ENCODE assay signal across 9 cellular contexts in genomic region chr1:153597206-153597605, GRCh38. TPM values are rescaled to one million over a fixed set of nuclear protein-coding genes. Genes with fewer than 3 reads are reported as not detected.
DNase-seq lines count a peak whose midpoint lies in the region; ATAC-seq and TF ChIP-seq lines count a peak whose summit lies in the region.
"Had no signal": no experiment of that assay in that cellular context is flagged by ENCODE, and none has a peak within 500 bp of the region (broad histone marks: within the 10 kb centered on the region; RNA-seq: fewer than 3 reads in every experiment).

No MANE protein-coding gene starts in this region.

- 76 to 80% methylated on average over 6 of the region's 6 CpGs for WGBS in GM23248 (ENCODE audit: low coverage in 1 of 2, low lambda C conversion rate in 2 of 2, missing lambda C conversion rate in 2 of 2), 2 experiments

- peak overlapping the region; percentile 5 for H3K4me3 Mint-ChIP-seq in T-helper 17 cell

- no peaks in the 10 kb centered on the region for H3K9me2 ChIP-seq in GM23248 (ENCODE audit: insufficient read depth)

- H3K4me3 ChIP-seq in GM23248: no peak overlapping the region

- intact Hi-C loops in left colon (cut with DNase I, micrococcal nuclease): no loop called here

- TF ChIP-seq POLR2A in GM18505 (IDR thresholded peaks at IDR 0.05; ENCODE audit: borderline replicate concordance, extremely low read depth, insufficient read depth, insufficient read length): no peak

- H3K9me3 ChIP-seq in GM23248 (ENCODE audit: low read depth) (no peaks in the 10 kb centered on the region), T-helper 17 cell (ENCODE audit: control insufficient read depth, low read length, poor library complexity, severe bottlenecking) (no peaks in the 10 kb centered on the region)

- H3K36me3 ChIP-seq in GM23248 (ENCODE audit: low read depth): peaks cover 10% of the 10 kb centered on the region; the same call in 1 of the 2 replicates

- H3F3A ChIP-seq in GM23248 (ENCODE audit: insufficient read depth): peaks cover 48% of the 10 kb centered on the region

- H3K27me3 Mint-ChIP-seq in T-helper 17 cell: no peaks in the 10 kb centered on the region

- DNase-seq in GM23248 (peak; percentile 73), T-helper 17 cell (no peak), left colon (no peak), DMS153 (lab: John Stamatoyannopoulos, UW) (no peak), NCI-H345 treated with DMSO at 0.1 percent for 48 hours (lab: John Stamatoyannopoulos, UW; ENCODE audit: unreplicated experiment) (no peak)
- DNase-seq: activated CD4-positive, CD25-positive, alpha-beta regulatory T cell treated with anti-CD3 and anti-CD28 coated beads, Interleukin-2, amount 50 U/mL, for 72 hours; left ventricle myocardium superior; NCI-H524 had no signal

- no peaks in the 10 kb centered on the region for H3K79me2 ChIP-seq in GM23248 (ENCODE audit: insufficient read depth)

- H3K4me1 Mint-ChIP-seq in T-helper 17 cell: peaks cover 24% of the 10 kb centered on the region

- H3K27ac ChIP-seq in GM23248: peak overlapping the region; percentile 45

- peak; percentile 59 for ATAC-seq in T-helper 17 cell
- ATAC-seq in left colon: peak; percentile 84
- ATAC-seq in GM18505 (IDR thresholded peaks at IDR 0.05; ENCODE audit: unreplicated experiment): no peak
- ATAC-seq: left ventricle myocardium superior had no signal

- H2AFZ ChIP-seq in GM23248: no peak overlapping the region

- in situ Hi-C loops in GM23248 (cut with MboI): no loop called here

- no peak overlapping the region for H3K9ac ChIP-seq in GM23248

- H3K27me3 ChIP-seq in GM23248 (replicated peaks; ENCODE audit: insufficient read depth): no peaks in the 10 kb centered on the region

- no peak overlapping the region for H3K4me2 ChIP-seq in GM23248 (ENCODE audit: unreplicated experiment)

- H4K20me1 ChIP-seq in GM23248 (ENCODE audit: insufficient read depth): no peaks in the 10 kb centered on the region

- H3K36me3 Mint-ChIP-seq in T-helper 17 cell (ENCODE audit: low read depth): peaks cover 2% of the 10 kb centered on the region

- peaks cover 22% of the 10 kb centered on the region; the same call in 1 of the 2 replicates for H3K4me1 ChIP-seq in GM23248 (ENCODE audit: insufficient read depth)

- peak overlapping the region; percentile 81 for H3K27ac Mint-ChIP-seq in T-helper 17 cell

RNA-seq across cellular contexts. Expression of gene S100A16, which starts 15.7 kb away (rescaled TPM):
- 495 and 615 TPM in 2 replicates for total RNA-seq in GM23248 (2014; rRNA removed; shearing (Covaris generic))
- polyA plus RNA-seq in GM23248 (2016; fragmentation: Nextera tagmentation; extraction: Ambion mirVana): 801 and 826 TPM in 2 replicates
- not detected for total RNA-seq in T-helper 17 cell
- 100 to 1,000 TPM; 191 to 231 TPM for total RNA-seq in left colon

RNA-seq across cellular contexts. Expression of gene S100A14, which starts 18.9 kb away (rescaled TPM):
- total RNA-seq in GM23248 (2014; rRNA removed; shearing (Covaris generic)): 2.1 TPM in 1 of 2 replicates, not detected in the other
- 0.31 and 0.32 TPM in 2 replicates for polyA plus RNA-seq in GM23248 (2016; fragmentation: Nextera tagmentation; extraction: Ambion mirVana)
- total RNA-seq in T-helper 17 cell (not detected), left colon (100 to 1,000 TPM; 443 to 453 TPM)

RNA-seq across cellular contexts. Expression of gene S100A13, which starts 30.1 kb away (rescaled TPM):
- 127 and 159 TPM in 2 replicates for total RNA-seq in GM23248 (2014; rRNA removed; shearing (Covaris generic))
- 540 and 552 TPM in 2 replicates for polyA plus RNA-seq in GM23248 (2016; fragmentation: Nextera tagmentation; extraction: Ambion mirVana)
- 1 to 10 TPM; 3.1 to 4.6 TPM for total RNA-seq in T-helper 17 cell
- total RNA-seq in left colon: 10 to 100 TPM; 46.2 to 59.1 TPM

RNA-seq across cellular contexts. Expression of gene S100A1, which starts 31.0 kb away (rescaled TPM):
- not detected in 2 replicates for total RNA-seq in GM23248 (2014; rRNA removed; shearing (Covaris generic))
- polyA plus RNA-seq in GM23248 (2016; fragmentation: Nextera tagmentation; extraction: Ambion mirVana): 0.30 TPM in 1 of 2 replicates, not detected in the other
- total RNA-seq in T-helper 17 cell: not detected
- 1 to 10 TPM; 1.6 to 1.9 TPM for total RNA-seq in left colon

RNA-seq across cellular contexts. Expression of gene S100A2, which starts 31.6 kb away (rescaled TPM):
- 1.7 and 9.0 TPM in 2 replicates for total RNA-seq in GM23248 (2014; rRNA removed; shearing (Covaris generic))
- polyA plus RNA-seq in GM23248 (2016; fragmentation: Nextera tagmentation; extraction: Ambion mirVana): 8.6 and 11.8 TPM in 2 replicates
- under 1 TPM in 1 of 2 donors, not detected in 1; 0.52 TPM for total RNA-seq in T-helper 17 cell
- total RNA-seq in left colon: 1 to 10 TPM in 1 of 2 donors, not detected in 1; 1.1 TPM

Comparison
In these comparisons a context has a peak if more than half of its experiments do, and no peak if none do; other contexts are left out.
1. RNA of gene S100A16, which starts 15.7 kb away (total RNA-seq): 495 to 615 TPM in GM23248 and 191 to 231 TPM in left colon; not detected in T-helper 17 cell; every median in the first group is over 100 times any median in the second.
2. RNA of gene S100A14, which starts 18.9 kb away (total RNA-seq): 443 to 453 TPM in left colon; 2.1 TPM in GM23248 and not detected in T-helper 17 cell; every median in the first group is over 100 times any median in the second.
3. RNA of gene S100A13, which starts 30.1 kb away (total RNA-seq): 127 to 159 TPM in GM23248 and 46.2 to 59.1 TPM in left colon; 3.1 to 4.6 TPM in T-helper 17 cell; every median in the first group is over 4 times any median in the second.